8 cellular contexts compared by ENCODE assay signal in the genomic region with DNA sequence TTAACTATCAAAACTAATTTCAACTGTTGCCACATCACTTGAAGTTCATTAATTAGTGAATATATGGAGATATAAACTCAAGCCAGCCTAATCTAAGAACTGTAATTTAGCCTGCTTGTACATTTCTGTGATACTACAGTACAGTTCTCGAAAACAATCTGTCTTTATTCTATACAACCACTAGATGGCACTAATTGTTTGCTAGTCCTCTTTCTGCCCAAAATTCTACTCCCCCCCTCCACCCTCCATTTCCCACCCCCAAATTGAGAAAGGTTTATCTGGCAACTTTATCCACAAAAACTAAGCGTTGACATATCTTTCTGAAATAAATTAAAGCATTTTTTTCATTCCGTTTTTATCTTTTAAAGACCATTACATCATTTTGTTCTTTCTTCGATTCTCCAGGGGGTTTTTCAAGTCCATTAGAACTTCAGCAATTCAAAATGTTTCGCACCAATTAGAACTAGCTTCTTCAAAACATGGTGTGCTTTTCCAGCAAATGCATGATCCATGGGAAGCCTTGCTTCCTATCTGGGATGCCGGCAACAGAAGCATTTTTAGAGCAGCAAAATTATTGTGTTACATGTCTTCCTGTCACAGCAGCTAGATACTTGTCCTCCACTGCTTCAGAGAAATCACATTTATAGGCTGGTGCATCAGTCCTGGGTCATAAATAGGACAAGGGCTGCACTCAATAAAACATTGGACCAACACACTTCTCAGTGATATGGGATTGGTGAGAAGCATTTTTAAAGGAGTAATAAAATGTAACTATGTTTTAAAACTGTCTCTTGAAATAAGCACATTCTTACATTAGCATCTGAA.
DNase-seq lines count a peak whose midpoint lies in the region; ATAC-seq and TF ChIP-seq lines count a peak whose summit lies in the region.

No MANE protein-coding gene starts in this region.

- H3K36me3 ChIP-seq in right atrium auricular region = no peaks in the 10 kb centered on the region
- H3K36me3 ChIP-seq in neural cell (ENCODE audit: insufficient read depth, low read length) = no peaks in the 10 kb centered on the region

- H3K79me2 ChIP-seq in neural cell (replicated peaks; ENCODE audit: insufficient read depth, low read length) = no peaks in the 10 kb centered on the region

- H3K4me1 ChIP-seq in right atrium auricular region = no peaks in the 10 kb centered on the region

- no peak overlapping the region for H3K4me2 ChIP-seq in neural cell (ENCODE audit: low read length)

- TF ChIP-seq CTCF in right atrium auricular region (IDR thresholded peaks at IDR 0.05) (peak in 1 of 2 donors; percentile 76), cardiac fibroblast (IDR thresholded peaks at IDR 0.05; ENCODE audit: low read depth, low read length) (peak; percentile 40), neural cell (IDR thresholded peaks at IDR 0.05; ENCODE audit: poor library complexity, severe bottlenecking) (peak; percentile 75)

- TF ChIP-seq RAD21 in neural cell (conservative IDR thresholded peaks at IDR 0.05) = peak; percentile 79

- no peaks in the 10 kb centered on the region for H3K27me3 ChIP-seq in right atrium auricular region
- H3K27me3 ChIP-seq in neural cell (ENCODE audit: insufficient read depth, low read depth, low read length) = peaks cover 27% of the 10 kb centered on the region

- ATAC-seq in Right ventricle myocardium inferior (peak; percentile 79), HG02840 (IDR thresholded peaks at IDR 0.05; ENCODE audit: low FRiP score, unreplicated experiment) (no peak)

- no peaks in the 10 kb centered on the region for H4K20me1 ChIP-seq in neural cell (ENCODE audit: insufficient read depth)

- H3F3A ChIP-seq in neural cell (ENCODE audit: insufficient read depth, low read length, poor library complexity, severe bottlenecking) = no peaks in the 10 kb centered on the region

- intact Hi-C loops in Right ventricle myocardium inferior (cut with DNase I) = loop anchor here (5.0 to 10.0 kb wide), 3 partner anchors 257 to 555 kb away; no protein-coding TSS in a partner anchor

- H3K27ac ChIP-seq in right atrium auricular region = no peak overlapping the region
- H3K27ac ChIP-seq in neural cell (ENCODE audit: low read length) = no peak overlapping the region

- H3K9me3 ChIP-seq in right atrium auricular region = no peaks in the 10 kb centered on the region
- no peaks in the 10 kb centered on the region for H3K9me3 ChIP-seq in neural cell (ENCODE audit: low read length)

- no peak overlapping the region for H3K9ac ChIP-seq in neural cell (ENCODE audit: low read length)

- H3K9me2 ChIP-seq in neural cell (ENCODE audit: insufficient read depth, low read length) = no peaks in the 10 kb centered on the region

- TF ChIP-seq EP300 in neural cell (conservative IDR thresholded peaks at IDR 0.05; ENCODE audit: poor library complexity, severe bottlenecking) = no peak

- no peak overlapping the region for H2AFZ ChIP-seq in neural cell (ENCODE audit: low read depth, low read length)

- H3K4me3 ChIP-seq in right atrium auricular region = no peak overlapping the region
- H3K4me3 ChIP-seq in cardiac fibroblast (replicated peaks in 1 of 2; ENCODE audit: low read depth in 2 of 2, low read length in 2 of 2) = no peak overlapping the region
- H3K4me3 ChIP-seq in neural cell (ENCODE audit: low read length) = no peak overlapping the region

- DNase-seq in Right ventricle myocardium inferior (ENCODE audit: missing footprints) (no peak), right atrium auricular region (ENCODE audit: low spot score) (no peak), MV-4-11 (lab: John Stamatoyannopoulos, UW) (peak; percentile 8), cardiac fibroblast (ENCODE audit: low read depth in 2 of 2) (peak; percentile 16 to 24), cortex of kidney (lab: John Stamatoyannopoulos, UW) (no peak), amygdala (lab: John Stamatoyannopoulos, UW) (no peak)

TF ChIP-seq in neural cell, 6 proteins besides CTCF, POLR2A, EP300 and RAD21:
- TF ChIP-seq POLR2AphosphoS5 (IDR thresholded peaks at IDR 0.05) = no peak
- TF ChIP-seq, protein P1, sequence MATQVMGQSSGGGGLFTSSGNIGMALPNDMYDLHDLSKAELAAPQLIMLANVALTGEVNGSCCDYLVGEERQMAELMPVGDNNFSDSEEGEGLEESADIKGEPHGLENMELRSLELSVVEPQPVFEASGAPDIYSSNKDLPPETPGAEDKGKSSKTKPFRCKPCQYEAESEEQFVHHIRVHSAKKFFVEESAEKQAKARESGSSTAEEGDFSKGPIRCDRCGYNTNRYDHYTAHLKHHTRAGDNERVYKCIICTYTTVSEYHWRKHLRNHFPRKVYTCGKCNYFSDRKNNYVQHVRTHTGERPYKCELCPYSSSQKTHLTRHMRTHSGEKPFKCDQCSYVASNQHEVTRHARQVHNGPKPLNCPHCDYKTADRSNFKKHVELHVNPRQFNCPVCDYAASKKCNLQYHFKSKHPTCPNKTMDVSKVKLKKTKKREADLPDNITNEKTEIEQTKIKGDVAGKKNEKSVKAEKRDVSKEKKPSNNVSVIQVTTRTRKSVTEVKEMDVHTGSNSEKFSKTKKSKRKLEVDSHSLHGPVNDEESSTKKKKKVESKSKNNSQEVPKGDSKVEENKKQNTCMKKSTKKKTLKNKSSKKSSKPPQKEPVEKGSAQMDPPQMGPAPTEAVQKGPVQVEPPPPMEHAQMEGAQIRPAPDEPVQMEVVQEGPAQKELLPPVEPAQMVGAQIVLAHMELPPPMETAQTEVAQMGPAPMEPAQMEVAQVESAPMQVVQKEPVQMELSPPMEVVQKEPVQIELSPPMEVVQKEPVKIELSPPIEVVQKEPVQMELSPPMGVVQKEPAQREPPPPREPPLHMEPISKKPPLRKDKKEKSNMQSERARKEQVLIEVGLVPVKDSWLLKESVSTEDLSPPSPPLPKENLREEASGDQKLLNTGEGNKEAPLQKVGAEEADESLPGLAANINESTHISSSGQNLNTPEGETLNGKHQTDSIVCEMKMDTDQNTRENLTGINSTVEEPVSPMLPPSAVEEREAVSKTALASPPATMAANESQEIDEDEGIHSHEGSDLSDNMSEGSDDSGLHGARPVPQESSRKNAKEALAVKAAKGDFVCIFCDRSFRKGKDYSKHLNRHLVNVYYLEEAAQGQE (IDR thresholded peaks at IDR 0.05; ENCODE audit: borderline replicate concordance) = no peak
- no peak for TF ChIP-seq EZH2 (IDR thresholded peaks at IDR 0.05; ENCODE audit: borderline replicate concordance, insufficient read depth, low read length, poor library complexity, severe bottlenecking)
- no peak for TF ChIP-seq TAF1 (IDR thresholded peaks at IDR 0.05; ENCODE audit: low read depth)
- peak; percentile 75 for TF ChIP-seq SMC3 (conservative IDR thresholded peaks at IDR 0.05; ENCODE audit: poor library complexity)
- TF ChIP-seq MXI1 (conservative IDR thresholded peaks at IDR 0.05; ENCODE audit: poor library complexity, severe bottlenecking) = no peak

Comparison
In these comparisons a context has a peak if more than half of its experiments do, and no peak if none do; other contexts are left out.
1. DNase-seq: peak in MV-4-11 (single experiment) and cardiac fibroblast (2 of 2); none in Right ventricle myocardium inferior (single experiment), right atrium auricular region (single experiment), cortex of kidney (single experiment) and amygdala (0 of 56).